1 cellular context compared by ENCODE assay signal in the genomic region with DNA sequence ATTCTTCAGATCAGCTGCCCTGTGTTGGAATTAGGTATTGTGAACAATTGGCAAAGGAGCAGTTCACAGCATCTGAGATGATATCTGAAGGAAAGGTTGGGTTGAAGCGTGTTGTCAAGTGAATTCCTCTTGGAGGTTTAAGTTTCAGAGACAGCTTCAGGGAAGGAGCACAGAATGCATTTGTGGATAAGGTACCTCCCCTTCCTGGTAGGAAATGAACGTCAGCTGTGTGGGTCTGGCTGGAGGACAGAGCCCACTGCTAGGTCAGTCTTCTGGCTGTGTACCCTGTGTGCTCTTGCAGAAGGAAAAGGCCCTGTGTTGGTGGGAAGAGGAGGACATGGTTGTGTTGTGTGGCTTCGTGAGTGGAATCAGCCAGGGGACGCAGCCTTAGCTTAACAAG.
TF ChIP-seq lines count a peak whose summit lies in the region.

No MANE protein-coding gene starts in this region.

TF ChIP-seq in SK-N-SH, 30 proteins besides CTCF, POLR2A, EP300 and RAD21 (continued from another document):
- TF ChIP-seq, protein P1, sequence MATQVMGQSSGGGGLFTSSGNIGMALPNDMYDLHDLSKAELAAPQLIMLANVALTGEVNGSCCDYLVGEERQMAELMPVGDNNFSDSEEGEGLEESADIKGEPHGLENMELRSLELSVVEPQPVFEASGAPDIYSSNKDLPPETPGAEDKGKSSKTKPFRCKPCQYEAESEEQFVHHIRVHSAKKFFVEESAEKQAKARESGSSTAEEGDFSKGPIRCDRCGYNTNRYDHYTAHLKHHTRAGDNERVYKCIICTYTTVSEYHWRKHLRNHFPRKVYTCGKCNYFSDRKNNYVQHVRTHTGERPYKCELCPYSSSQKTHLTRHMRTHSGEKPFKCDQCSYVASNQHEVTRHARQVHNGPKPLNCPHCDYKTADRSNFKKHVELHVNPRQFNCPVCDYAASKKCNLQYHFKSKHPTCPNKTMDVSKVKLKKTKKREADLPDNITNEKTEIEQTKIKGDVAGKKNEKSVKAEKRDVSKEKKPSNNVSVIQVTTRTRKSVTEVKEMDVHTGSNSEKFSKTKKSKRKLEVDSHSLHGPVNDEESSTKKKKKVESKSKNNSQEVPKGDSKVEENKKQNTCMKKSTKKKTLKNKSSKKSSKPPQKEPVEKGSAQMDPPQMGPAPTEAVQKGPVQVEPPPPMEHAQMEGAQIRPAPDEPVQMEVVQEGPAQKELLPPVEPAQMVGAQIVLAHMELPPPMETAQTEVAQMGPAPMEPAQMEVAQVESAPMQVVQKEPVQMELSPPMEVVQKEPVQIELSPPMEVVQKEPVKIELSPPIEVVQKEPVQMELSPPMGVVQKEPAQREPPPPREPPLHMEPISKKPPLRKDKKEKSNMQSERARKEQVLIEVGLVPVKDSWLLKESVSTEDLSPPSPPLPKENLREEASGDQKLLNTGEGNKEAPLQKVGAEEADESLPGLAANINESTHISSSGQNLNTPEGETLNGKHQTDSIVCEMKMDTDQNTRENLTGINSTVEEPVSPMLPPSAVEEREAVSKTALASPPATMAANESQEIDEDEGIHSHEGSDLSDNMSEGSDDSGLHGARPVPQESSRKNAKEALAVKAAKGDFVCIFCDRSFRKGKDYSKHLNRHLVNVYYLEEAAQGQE (IDR thresholded peaks at IDR 0.05; ENCODE audit: low read depth, low read length), result no peak
- TF ChIP-seq NRF1 (IDR thresholded peaks at IDR 0.05; ENCODE audit: low read depth, low read length), result no peak
- TF ChIP-seq, protein P2, sequence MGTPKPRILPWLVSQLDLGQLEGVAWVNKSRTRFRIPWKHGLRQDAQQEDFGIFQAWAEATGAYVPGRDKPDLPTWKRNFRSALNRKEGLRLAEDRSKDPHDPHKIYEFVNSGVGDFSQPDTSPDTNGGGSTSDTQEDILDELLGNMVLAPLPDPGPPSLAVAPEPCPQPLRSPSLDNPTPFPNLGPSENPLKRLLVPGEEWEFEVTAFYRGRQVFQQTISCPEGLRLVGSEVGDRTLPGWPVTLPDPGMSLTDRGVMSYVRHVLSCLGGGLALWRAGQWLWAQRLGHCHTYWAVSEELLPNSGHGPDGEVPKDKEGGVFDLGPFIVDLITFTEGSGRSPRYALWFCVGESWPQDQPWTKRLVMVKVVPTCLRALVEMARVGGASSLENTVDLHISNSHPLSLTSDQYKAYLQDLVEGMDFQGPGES (IDR thresholded peaks at IDR 0.05; ENCODE audit: low read depth, low read length), result no peak
